Comparison of ENCODE assay signal across 15 cellular contexts in the genomic region with DNA sequence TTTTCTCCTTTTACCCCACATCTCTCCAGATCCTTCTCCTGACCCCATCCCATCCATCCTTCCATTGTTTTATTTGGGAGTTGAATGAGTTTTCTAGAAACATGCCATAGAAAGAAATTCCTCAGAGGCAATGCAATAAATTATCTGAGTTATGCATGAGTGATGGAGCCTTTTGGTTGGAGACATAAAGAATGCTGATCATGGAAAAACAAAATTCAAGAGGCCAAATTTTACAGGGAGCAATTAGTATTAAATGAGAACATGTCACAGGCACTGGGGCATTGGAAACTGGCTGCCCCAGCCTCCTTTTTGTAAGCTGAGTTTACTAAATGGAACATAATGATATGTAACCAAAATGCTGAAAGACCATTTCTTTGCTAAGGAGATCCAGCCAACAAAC.
"Had no signal": no experiment of that assay in that cellular context is flagged by ENCODE, and none has a peak within 500 bp of the region (broad histone marks: within the 10 kb centered on the region; RNA-seq: fewer than 3 reads in every experiment).

No MANE protein-coding gene starts in this region.

- H3K27ac Mint-ChIP-seq: activated CD4-positive, alpha-beta T cell treated with anti-CD3 and anti-CD28 coated beads, Interleukin-2, amount 10 ng/mL, durations not matched to agents 7 days and 5 days; activated naive CD4-positive, alpha-beta T cell treated with anti-CD3 and anti-CD28 coated beads, Interleukin-2, amount 10 ng/mL, durations not matched to agents 7 days and 5 days; brain; dendritic cell treated with granulocyte-macrophage colony-stimulating factor and Interleukin-4, amounts not matched to agents 40 ng/mL and 50 ng/mL, for 4 days; stimulated activated naive B cell treated with anti-CD40 and anti-IgM and Interleukin-4, amounts not matched to agents 10 μg/mL and 1 μg/mL and 100 μg/mL, for 72 hours; type B pancreatic cell; WTC11 had no signal

- H3K27me3 Mint-ChIP-seq: activated CD4-positive, alpha-beta T cell treated with anti-CD3 and anti-CD28 coated beads, Interleukin-2, amount 10 ng/mL, durations not matched to agents 7 days and 5 days had no signal

- ATAC-seq: left lobe of liver; stimulated activated naive B cell treated with anti-CD40 and anti-IgM and Interleukin-4, amounts not matched to agents 10 μg/mL and 1 μg/mL and 100 μg/mL, for 72 hours; WTC11 had no signal

- H3K27ac ChIP-seq: epithelial cell of prostate had no signal

- DNase-seq: activated CD4-positive, alpha-beta T cell treated with anti-CD3 and anti-CD28 coated beads, Interleukin-2, amount 10 ng/mL, durations not matched to agents 7 days and 5 days; activated naive CD4-positive, alpha-beta T cell treated with anti-CD3 and anti-CD28 coated beads, Interleukin-2, amount 10 ng/mL, durations not matched to agents 7 days and 5 days; activated T-cell treated with anti-CD3 and anti-CD28 coated beads for 4 hours; mammary epithelial cell; retina; stimulated activated CD4-positive, alpha-beta T cell treated with anti-CD3 and anti-CD28 coated beads, Interleukin-12 subunit alpha, Interleukin-12 subunit beta, amount 100 ng/mL, for 4 hours; stimulated activated CD4-positive, alpha-beta T cell treated with anti-CD3 and anti-CD28 coated beads, Interleukin-2, amount 100 ng/mL, for 24 hours; stimulated activated naive B cell treated with anti-CD40 and anti-IgM and Interleukin-4, amounts not matched to agents 10 μg/mL and 1 μg/mL and 100 μg/mL, for 72 hours; SW 1271 had no signal

- H3K36me3 Mint-ChIP-seq: activated naive CD4-positive, alpha-beta T cell treated with anti-CD3 and anti-CD28 coated beads, Interleukin-2, amount 10 ng/mL, durations not matched to agents 7 days and 5 days; brain; stimulated activated naive B cell treated with anti-CD40 and anti-IgM and Interleukin-4, amounts not matched to agents 10 μg/mL and 1 μg/mL and 100 μg/mL, for 72 hours; type B pancreatic cell; WTC11 had no signal

- H3K4me3 Mint-ChIP-seq: activated CD4-positive, alpha-beta T cell treated with anti-CD3 and anti-CD28 coated beads, Interleukin-2, amount 10 ng/mL, durations not matched to agents 7 days and 5 days; activated naive CD4-positive, alpha-beta T cell treated with anti-CD3 and anti-CD28 coated beads, Interleukin-2, amount 10 ng/mL, durations not matched to agents 7 days and 5 days; brain; dendritic cell treated with granulocyte-macrophage colony-stimulating factor and Interleukin-4, amounts not matched to agents 40 ng/mL and 50 ng/mL, for 4 days; stimulated activated naive B cell treated with anti-CD40 and anti-IgM and Interleukin-4, amounts not matched to agents 10 μg/mL and 1 μg/mL and 100 μg/mL, for 72 hours; type B pancreatic cell; WTC11 had no signal

- H3K9me3 Mint-ChIP-seq: activated CD4-positive, alpha-beta T cell treated with anti-CD3 and anti-CD28 coated beads, Interleukin-2, amount 10 ng/mL, durations not matched to agents 7 days and 5 days; activated naive CD4-positive, alpha-beta T cell treated with anti-CD3 and anti-CD28 coated beads, Interleukin-2, amount 10 ng/mL, durations not matched to agents 7 days and 5 days; brain; dendritic cell treated with granulocyte-macrophage colony-stimulating factor and Interleukin-4, amounts not matched to agents 40 ng/mL and 50 ng/mL, for 4 days; type B pancreatic cell had no signal

- H3K4me1 Mint-ChIP-seq: activated naive CD4-positive, alpha-beta T cell treated with anti-CD3 and anti-CD28 coated beads, Interleukin-2, amount 10 ng/mL, durations not matched to agents 7 days and 5 days; brain; WTC11 had no signal
